1 cellular context compared by ENCODE assay signal in the genomic region with DNA sequence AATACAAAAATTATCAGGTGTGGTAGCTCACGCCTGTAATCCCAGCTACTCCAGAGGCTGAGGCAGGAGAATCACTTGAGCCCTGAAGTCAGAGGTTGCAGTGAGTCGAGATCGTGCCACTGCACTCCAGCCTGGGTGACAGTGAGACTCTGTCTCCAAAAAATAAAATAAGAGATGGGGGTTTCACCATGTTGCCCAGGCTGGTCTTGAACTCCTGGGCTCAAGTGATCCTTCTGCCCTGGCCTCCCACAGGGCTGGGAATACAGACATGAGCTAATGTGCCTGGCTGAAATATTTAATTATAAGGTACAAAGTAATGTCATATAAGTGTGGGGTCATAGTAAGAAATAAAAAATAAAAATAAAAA.
TF ChIP-seq lines count a peak whose summit lies in the region.

No MANE protein-coding gene starts in this region.

TF ChIP-seq in HEK293, 187 proteins besides CTCF, POLR2A, EP300 and RAD21:
- TF ChIP-seq ZNF394 (tag by site-specific recombination; IDR thresholded peaks at IDR 0.05; ENCODE audit: borderline replicate concordance) = peak; percentile 64; the same call in 1 of the 2 replicates
